8 cellular contexts compared by ENCODE assay signal in genomic region chrX:65690057-65690855, GRCh38.
DNase-seq lines count a peak whose midpoint lies in the region; ATAC-seq and TF ChIP-seq lines count a peak whose summit lies in the region.

No MANE protein-coding gene starts in this region.

- peaks cover 71% of the 10 kb centered on the region for H3K4me1 ChIP-seq in ACC112 (ENCODE audit: control insufficient read depth, insufficient read depth, low read length, unreplicated experiment)

- in situ Hi-C loops in brain microvascular endothelial cell (cut with HindIII; ENCODE audit: low pct_ligation_motif_present, low sequenced_read_pairs), result no loop called here

- H2AFZ ChIP-seq in ACC112 (ENCODE audit: low read length, unreplicated experiment), result no peak overlapping the region

- H3K79me2 ChIP-seq in ACC112 (ENCODE audit: control insufficient read depth, insufficient read depth, low read length, unreplicated experiment), result peaks cover 94% of the 10 kb centered on the region

- H3K36me3 ChIP-seq in ACC112 (ENCODE audit: insufficient read depth, low read length) (no peaks in the 10 kb centered on the region; the same call in 1 of the 2 replicates), KOPT-K1 (ENCODE audit: insufficient read depth, low read length) (peaks cover 31% of the 10 kb centered on the region), brain microvascular endothelial cell (replicated peaks) (no peaks in the 10 kb centered on the region)

- H3K27ac ChIP-seq in ACC112 (ENCODE audit: low read depth, low read length), result peak overlapping the region; percentile 93
- H3K27ac ChIP-seq in KOPT-K1 (ENCODE audit: low read depth, low read length, poor library complexity, severe bottlenecking), result peak overlapping the region; percentile 9
- peak overlapping the region; percentile 36 for H3K27ac ChIP-seq in brain microvascular endothelial cell

- H3K4me3 ChIP-seq in ACC112 (ENCODE audit: low read depth, low read length) (peak overlapping the region; percentile 25; the same call in 1 of the 2 replicates), brain microvascular endothelial cell (ENCODE audit: low read depth, low read length) (no peak overlapping the region)

- TF ChIP-seq CTCF in brain microvascular endothelial cell (IDR thresholded peaks at IDR 0.05; ENCODE audit: low read depth, low read length, missing control alignments) (no peak), GM20000 (IDR thresholded peaks at IDR 0.05; ENCODE audit: extremely low read depth, missing control alignments) (no peak)

- ATAC-seq in GM19467 (IDR thresholded peaks at IDR 0.05; ENCODE audit: unreplicated experiment), result no peak
- no peak for ATAC-seq in HG02623 (IDR thresholded peaks at IDR 0.05; ENCODE audit: unreplicated experiment)

- H3K27me3 ChIP-seq in ACC112 (ENCODE audit: insufficient read depth, low read length) (no peaks in the 10 kb centered on the region), brain microvascular endothelial cell (replicated peaks) (no peaks in the 10 kb centered on the region)

- H3K9me3 ChIP-seq in KOPT-K1 (ENCODE audit: insufficient read depth, low read length, poor library complexity, severe bottlenecking), result no peaks in the 10 kb centered on the region

- DNase-seq in brain microvascular endothelial cell, result peak; percentile 63
- peak; percentile 51 for DNase-seq in medulla oblongata (ENCODE audit: extremely low spot score)
- DNase-seq in GM20000 (ENCODE audit: low spot score), result no peak
- DNase-seq in NCI-H1417 (lab: John Stamatoyannopoulos, UW), result no peak

Comparison
In these comparisons a context has a peak if more than half of its experiments do, and no peak if none do; other contexts are left out.
1. H3K27ac ChIP-seq: peak in every context shown above with its lines; median percentile 93 in ACC112; 36 in brain microvascular endothelial cell; 9 in KOPT-K1.
2. DNase-seq: peak in brain microvascular endothelial cell (single experiment) and medulla oblongata (single experiment); none in GM20000 (single experiment) and NCI-H1417 (0 of 3).